8 cellular contexts compared by ENCODE assay signal in the genomic region with DNA sequence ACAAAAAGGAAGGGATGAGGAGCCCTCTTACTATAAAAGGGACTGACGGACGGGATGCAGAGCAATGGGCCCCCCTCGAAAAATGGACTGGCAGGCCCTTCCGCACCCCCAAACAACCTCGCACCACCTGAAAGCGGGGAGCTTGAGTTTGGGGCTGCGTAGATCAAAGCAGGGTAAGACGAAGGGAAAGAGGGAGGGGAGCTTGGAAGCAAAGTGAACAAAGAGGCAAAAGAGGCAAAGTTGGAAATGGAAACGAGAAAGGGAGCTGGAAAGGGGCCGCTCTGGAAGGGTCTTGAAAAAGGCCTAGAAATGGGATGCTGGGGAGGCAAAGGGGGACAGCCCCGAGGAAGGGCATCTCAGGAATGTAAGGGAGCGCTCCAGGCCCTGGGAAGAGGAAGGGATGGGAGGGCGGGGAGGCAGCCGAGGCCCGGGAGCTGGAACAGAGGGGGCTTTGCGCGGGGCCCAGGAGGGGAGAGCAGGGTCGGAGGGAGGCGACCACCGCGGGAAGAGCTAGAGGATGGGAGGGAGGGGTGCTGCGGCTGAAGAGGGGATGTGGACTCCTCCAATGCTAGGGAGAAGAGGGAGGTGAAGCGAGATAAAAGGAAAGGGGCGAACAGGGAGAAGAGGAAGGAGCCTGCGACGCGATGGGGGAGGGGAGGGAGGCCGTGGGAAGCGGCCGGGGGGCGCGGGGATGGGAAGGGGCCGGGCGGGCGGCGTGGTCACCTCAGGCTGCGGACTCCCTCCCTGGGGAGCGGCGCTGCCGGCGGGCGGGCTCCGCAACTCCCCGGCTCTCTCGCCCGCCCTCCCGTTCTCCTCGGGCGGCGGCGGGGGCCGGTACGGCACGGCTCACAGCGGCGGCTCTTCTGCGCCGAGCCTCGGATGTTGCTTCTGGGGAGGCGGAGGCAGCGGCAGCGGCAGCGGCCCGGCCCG. TPM values are rescaled to one million over a fixed set of nuclear protein-coding genes. Genes with fewer than 3 reads are reported as not detected.
DNase-seq lines count a peak whose midpoint lies in the region; ATAC-seq and TF ChIP-seq lines count a peak whose summit lies in the region.

No MANE protein-coding gene starts in this region.

- H3K27ac Mint-ChIP-seq in CD4-positive, alpha-beta T cell, result peak overlapping the region; percentile 97

- no peaks in the 10 kb centered on the region for H3K27me3 ChIP-seq in CD4-positive, alpha-beta T cell (ENCODE audit: control insufficient read depth, insufficient read depth, low read length)
- H3K27me3 ChIP-seq in WERI-Rb-1 (ENCODE audit: insufficient read depth, low read depth, severe bottlenecking) (no peaks in the 10 kb centered on the region), lung (ENCODE audit: control insufficient read depth, insufficient read depth) (no peaks in the 10 kb centered on the region)

- no peak for TF ChIP-seq CTCF in CD4-positive, alpha-beta T cell (IDR thresholded peaks at IDR 0.05)
- TF ChIP-seq CTCF in WERI-Rb-1 (IDR thresholded peaks at IDR 0.05; ENCODE audit: low read depth, low read length), result no peak
- TF ChIP-seq CTCF in lung (IDR thresholded peaks at IDR 0.05; ENCODE audit: control extremely low read depth, extremely low read depth), result no peak

- no peaks in the 10 kb centered on the region for H3K4me1 ChIP-seq in lung (ENCODE audit: control insufficient read depth in 2 of 2, insufficient read depth in 2 of 2, low read length in 2 of 2)

- H3K36me3 Mint-ChIP-seq in CD4-positive, alpha-beta T cell (ENCODE audit: low read depth), result peaks cover 37% of the 10 kb centered on the region

- POLR2A ChIA-PET in CD4-positive, alpha-beta T cell (lab: Charles Lee), result interaction anchor here (1.0 to 3.7 kb wide), 19 partner anchors 11 to 513 kb away, joined by 3 to 54 read pairs (median 5); a partner anchor contains a TSS

- no peaks in the 10 kb centered on the region for H3K9me3 ChIP-seq in CD4-positive, alpha-beta T cell (ENCODE audit: control insufficient read depth, low read length)
- H3K9me3 ChIP-seq in WERI-Rb-1 (ENCODE audit: severe bottlenecking), result no peaks in the 10 kb centered on the region
- H3K9me3 ChIP-seq in lung (ENCODE audit: control insufficient read depth in 2 of 2, insufficient read depth in 1 of 2, low read length in 1 of 2), result no peaks in the 10 kb centered on the region

- H3K27ac ChIP-seq in CD4-positive, alpha-beta T cell (ENCODE audit: low read depth, low read length), result peak overlapping the region; percentile 87
- peak overlapping the region; percentile 97 for H3K27ac ChIP-seq in WERI-Rb-1
- H3K27ac ChIP-seq in lung (ENCODE audit: low read depth in 1 of 2, low read length in 1 of 2), result peak overlapping the region; percentile 89 to 95

- CTCF ChIA-PET in CD4-positive, alpha-beta T cell (lab: Charles Lee), result interaction anchor here (1.4 to 2.8 kb wide), 3 partner anchors 18 to 55 kb away, joined by 3 to 15 read pairs (median 4); no protein-coding TSS in a partner anchor

- H3K4me3 Mint-ChIP-seq in CD4-positive, alpha-beta T cell, result peak overlapping the region; percentile 94

- no peaks in the 10 kb centered on the region for H3K9me3 Mint-ChIP-seq in CD4-positive, alpha-beta T cell

- H3K4me1 Mint-ChIP-seq in CD4-positive, alpha-beta T cell (ENCODE audit: low read depth), result peaks cover 65% of the 10 kb centered on the region

- H3K36me3 ChIP-seq in WERI-Rb-1, result no peaks in the 10 kb centered on the region
- no peaks in the 10 kb centered on the region for H3K36me3 ChIP-seq in lung (ENCODE audit: control insufficient read depth in 2 of 2, insufficient read depth in 2 of 2, low read length in 2 of 2)

- peak overlapping the region; percentile 65 for H3K4me3 ChIP-seq in WERI-Rb-1 (ENCODE audit: low read depth, low read length)
- peak overlapping the region; percentile 84 for H3K4me3 ChIP-seq in lung

- peak in 8 of 10 experiments; percentile 5 to 40 (median 12) for DNase-seq in CD4-positive, alpha-beta T cell
- peak; percentile 47 for DNase-seq in WERI-Rb-1
- DNase-seq in effector CD4-positive, alpha-beta T cell, result peak; percentile 6
- no peak for DNase-seq in lung (ENCODE audit: low spot score)
- peak; percentile 48 for DNase-seq in stimulated activated naive CD4-positive, alpha-beta T cell treated with Interleukin-2 at 50 U/mL for 16 hours (lab: John Stamatoyannopoulos, UW)
- DNase-seq in CD1c-positive myeloid dendritic cell (ENCODE audit: extremely low spot score), result no peak

- 0 to 1% methylated on average over 56 to 65 of the region's 65 CpGs for WGBS in lung, 2 donors

- ATAC-seq in CD4-positive, alpha-beta T cell (ENCODE audit: poor library complexity), result peak; percentile 4
- ATAC-seq in GM19372 (IDR thresholded peaks at IDR 0.05; ENCODE audit: low read depth, unreplicated experiment) (peak; percentile 17), HG03460 (IDR thresholded peaks at IDR 0.05; ENCODE audit: unreplicated experiment) (peak; percentile 12), lung (ENCODE audit: insufficient read depth, low FRiP score) (no peak)

- intact Hi-C loops in CD4-positive, alpha-beta T cell (cut with DNase I, micrococcal nuclease), result loop anchor here (1.0 to 5.0 kb wide), 8 partner anchors 34 to 1351 kb away; a partner anchor contains a TSS

- H3K27me3 Mint-ChIP-seq in CD4-positive, alpha-beta T cell, result no peaks in the 10 kb centered on the region

RNA-seq across cellular contexts. Expression of a gene that starts 0.6 kb away (rescaled TPM):
- total RNA-seq in CD4-positive, alpha-beta T cell, result 10 to 100 TPM; 83.7 to 94.4 TPM
- 100 to 1,000 TPM; 212 to 240 TPM for total RNA-seq in lung
- polyA plus RNA-seq in lung, result 100 to 1,000 TPM in 1 of 2 donors, 10 to 100 TPM in 1; 70.0 to 142 TPM

RNA-seq across cellular contexts. Expression of a gene that starts 54.3 kb away (rescaled TPM):
- total RNA-seq in CD4-positive, alpha-beta T cell, result 10 to 100 TPM; 16.5 to 19.0 TPM
- 10 to 100 TPM; 19.0 to 25.6 TPM for total RNA-seq in lung
- polyA plus RNA-seq in lung, result 10 to 100 TPM; 24.4 to 27.4 TPM

Comparison
In these comparisons a context has a peak if more than half of its experiments do, and no peak if none do; other contexts are left out.
1. DNase-seq: peak in CD4-positive, alpha-beta T cell (8 of 10), WERI-Rb-1 (single experiment), effector CD4-positive, alpha-beta T cell (single experiment) and stimulated activated naive CD4-positive, alpha-beta T cell treated with Interleukin-2 at 50 U/mL for 16 hours (single experiment); none in lung (single experiment) and CD1c-positive myeloid dendritic cell (single experiment).
2. Peak in every context shown above with its lines, with median percentiles within 50 percentile points of each other: H3K27ac ChIP-seq.